Comparison of ENCODE assay signal across 2 cellular contexts in genomic region chr2:10430886-10431622, GRCh38.
TF ChIP-seq lines count a peak whose summit lies in the region.

No MANE protein-coding gene starts in this region.

TF ChIP-seq in GM23338, 12 proteins besides CTCF, POLR2A, EP300 and RAD21:
- TF ChIP-seq, protein P1, sequence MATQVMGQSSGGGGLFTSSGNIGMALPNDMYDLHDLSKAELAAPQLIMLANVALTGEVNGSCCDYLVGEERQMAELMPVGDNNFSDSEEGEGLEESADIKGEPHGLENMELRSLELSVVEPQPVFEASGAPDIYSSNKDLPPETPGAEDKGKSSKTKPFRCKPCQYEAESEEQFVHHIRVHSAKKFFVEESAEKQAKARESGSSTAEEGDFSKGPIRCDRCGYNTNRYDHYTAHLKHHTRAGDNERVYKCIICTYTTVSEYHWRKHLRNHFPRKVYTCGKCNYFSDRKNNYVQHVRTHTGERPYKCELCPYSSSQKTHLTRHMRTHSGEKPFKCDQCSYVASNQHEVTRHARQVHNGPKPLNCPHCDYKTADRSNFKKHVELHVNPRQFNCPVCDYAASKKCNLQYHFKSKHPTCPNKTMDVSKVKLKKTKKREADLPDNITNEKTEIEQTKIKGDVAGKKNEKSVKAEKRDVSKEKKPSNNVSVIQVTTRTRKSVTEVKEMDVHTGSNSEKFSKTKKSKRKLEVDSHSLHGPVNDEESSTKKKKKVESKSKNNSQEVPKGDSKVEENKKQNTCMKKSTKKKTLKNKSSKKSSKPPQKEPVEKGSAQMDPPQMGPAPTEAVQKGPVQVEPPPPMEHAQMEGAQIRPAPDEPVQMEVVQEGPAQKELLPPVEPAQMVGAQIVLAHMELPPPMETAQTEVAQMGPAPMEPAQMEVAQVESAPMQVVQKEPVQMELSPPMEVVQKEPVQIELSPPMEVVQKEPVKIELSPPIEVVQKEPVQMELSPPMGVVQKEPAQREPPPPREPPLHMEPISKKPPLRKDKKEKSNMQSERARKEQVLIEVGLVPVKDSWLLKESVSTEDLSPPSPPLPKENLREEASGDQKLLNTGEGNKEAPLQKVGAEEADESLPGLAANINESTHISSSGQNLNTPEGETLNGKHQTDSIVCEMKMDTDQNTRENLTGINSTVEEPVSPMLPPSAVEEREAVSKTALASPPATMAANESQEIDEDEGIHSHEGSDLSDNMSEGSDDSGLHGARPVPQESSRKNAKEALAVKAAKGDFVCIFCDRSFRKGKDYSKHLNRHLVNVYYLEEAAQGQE (IDR thresholded peaks at IDR 0.05; ENCODE audit: unreplicated experiment): no peak
- TF ChIP-seq CREB1 (CRISPR knock-in tag; IDR thresholded peaks at IDR 0.05; ENCODE audit: low read depth) (no peak), POLR2AphosphoS5 (IDR thresholded peaks at IDR 0.05; ENCODE audit: low read depth) (no peak), EZH2phosphoT487 (IDR thresholded peaks at IDR 0.05; ENCODE audit: unreplicated experiment) (no peak), NANOG (IDR thresholded peaks at IDR 0.05; ENCODE audit: borderline replicate concordance) (no peak), ZNF114 (CRISPR knock-in tag; IDR thresholded peaks at IDR 0.05) (no peak), STAT1 (IDR thresholded peaks at IDR 0.05; ENCODE audit: unreplicated experiment) (no peak)

TF ChIP-seq in K562, 482 proteins besides CTCF, POLR2A, EP300 and RAD21:
- TF ChIP-seq ZKSCAN1 (IDR thresholded peaks at IDR 0.05; ENCODE audit: low read depth, low read length) (0 out of 2 replicates have a peak, but pooled peaks have one; percentile 34), KDM2B (CRISPR knock-in tag; IDR thresholded peaks at IDR 0.05) (no peak), RBM25 (IDR thresholded peaks at IDR 0.05; ENCODE audit: low read depth, low read length, severe bottlenecking) (peak; percentile 93), DIDO1 (tag; IDR thresholded peaks at IDR 0.05; ENCODE audit: low read depth) (no peak), RCOR1 (IDR thresholded peaks at IDR 0.05; ENCODE audit: borderline replicate concordance in 1 of 2, low read depth in 2 of 2, low read length in 2 of 2) (0 out of 4 replicates have a peak, but pooled peaks of 1 of the 2 experiments have one; percentile 30), MTF1 (CRISPR knock-in tag; IDR thresholded peaks at IDR 0.05; ENCODE audit: borderline replicate concordance) (no peak), BCOR (IDR thresholded peaks at IDR 0.05) (peak; percentile 60; the same call in 1 of the 2 replicates)
- TF ChIP-seq, protein P2, sequence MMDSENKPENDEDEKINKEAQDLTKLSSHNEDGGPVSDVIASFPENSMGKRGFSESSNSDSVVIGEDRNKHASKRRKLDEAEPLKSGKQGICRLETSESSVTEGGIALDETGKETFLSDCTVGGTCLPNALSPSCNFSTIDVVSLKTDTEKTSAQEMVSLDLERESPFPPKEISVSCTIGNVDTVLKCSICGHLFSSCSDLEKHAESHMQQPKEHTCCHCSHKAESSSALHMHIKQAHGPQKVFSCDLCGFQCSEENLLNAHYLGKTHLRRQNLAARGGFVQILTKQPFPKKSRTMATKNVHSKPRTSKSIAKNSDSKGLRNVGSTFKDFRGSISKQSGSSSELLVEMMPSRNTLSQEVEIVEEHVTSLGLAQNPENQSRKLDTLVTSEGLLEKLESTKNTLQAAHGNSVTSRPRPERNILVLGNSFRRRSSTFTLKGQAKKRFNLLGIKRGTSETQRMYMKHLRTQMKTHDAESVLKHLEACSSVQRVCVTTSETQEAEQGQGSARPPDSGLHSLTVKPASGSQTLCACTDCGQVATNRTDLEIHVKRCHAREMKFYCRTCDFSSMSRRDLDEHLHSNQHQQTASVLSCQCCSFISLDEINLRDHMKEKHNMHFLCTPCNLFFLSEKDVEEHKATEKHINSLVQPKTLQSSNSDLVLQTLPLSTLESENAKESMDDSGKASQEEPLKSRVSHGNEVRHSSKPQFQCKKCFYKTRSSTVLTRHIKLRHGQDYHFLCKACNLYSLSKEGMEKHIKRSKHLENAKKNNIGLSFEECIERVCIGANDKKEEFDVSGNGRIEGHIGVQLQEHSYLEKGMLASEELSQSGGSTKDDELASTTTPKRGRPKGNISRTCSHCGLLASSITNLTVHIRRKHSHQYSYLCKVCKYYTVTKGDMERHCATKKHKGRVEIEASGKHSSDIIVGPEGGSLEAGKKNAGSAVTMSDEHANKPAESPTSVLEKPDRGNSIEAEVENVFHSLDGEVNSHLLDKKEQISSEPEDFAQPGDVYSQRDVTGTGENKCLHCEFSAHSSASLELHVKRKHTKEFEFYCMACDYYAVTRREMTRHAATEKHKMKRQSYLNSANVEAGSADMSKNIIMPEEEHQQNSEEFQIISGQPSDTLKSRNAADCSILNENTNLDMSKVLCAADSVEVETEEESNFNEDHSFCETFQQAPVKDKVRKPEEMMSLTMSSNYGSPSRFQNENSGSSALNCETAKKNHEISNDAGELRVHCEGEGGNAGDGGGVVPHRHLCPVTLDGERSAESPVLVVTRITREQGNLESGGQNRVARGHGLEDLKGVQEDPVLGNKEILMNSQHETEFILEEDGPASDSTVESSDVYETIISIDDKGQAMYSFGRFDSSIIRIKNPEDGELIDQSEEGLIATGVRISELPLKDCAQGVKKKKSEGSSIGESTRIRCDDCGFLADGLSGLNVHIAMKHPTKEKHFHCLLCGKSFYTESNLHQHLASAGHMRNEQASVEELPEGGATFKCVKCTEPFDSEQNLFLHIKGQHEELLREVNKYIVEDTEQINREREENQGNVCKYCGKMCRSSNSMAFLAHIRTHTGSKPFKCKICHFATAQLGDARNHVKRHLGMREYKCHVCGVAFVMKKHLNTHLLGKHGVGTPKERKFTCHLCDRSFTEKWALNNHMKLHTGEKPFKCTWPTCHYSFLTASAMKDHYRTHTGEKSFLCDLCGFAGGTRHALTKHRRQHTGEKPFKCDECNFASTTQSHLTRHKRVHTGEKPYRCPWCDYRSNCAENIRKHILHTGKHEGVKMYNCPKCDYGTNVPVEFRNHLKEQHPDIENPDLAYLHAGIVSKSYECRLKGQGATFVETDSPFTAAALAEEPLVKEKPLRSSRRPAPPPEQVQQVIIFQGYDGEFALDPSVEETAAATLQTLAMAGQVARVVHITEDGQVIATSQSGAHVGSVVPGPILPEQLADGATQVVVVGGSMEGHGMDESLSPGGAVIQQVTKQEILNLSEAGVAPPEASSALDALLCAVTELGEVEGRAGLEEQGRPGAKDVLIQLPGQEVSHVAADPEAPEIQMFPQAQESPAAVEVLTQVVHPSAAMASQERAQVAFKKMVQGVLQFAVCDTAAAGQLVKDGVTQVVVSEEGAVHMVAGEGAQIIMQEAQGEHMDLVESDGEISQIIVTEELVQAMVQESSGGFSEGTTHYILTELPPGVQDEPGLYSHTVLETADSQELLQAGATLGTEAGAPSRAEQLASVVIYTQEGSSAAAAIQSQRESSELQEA (IDR thresholded peaks at IDR 0.05; ENCODE audit: low read depth): no peak
- TF ChIP-seq, protein P3, sequence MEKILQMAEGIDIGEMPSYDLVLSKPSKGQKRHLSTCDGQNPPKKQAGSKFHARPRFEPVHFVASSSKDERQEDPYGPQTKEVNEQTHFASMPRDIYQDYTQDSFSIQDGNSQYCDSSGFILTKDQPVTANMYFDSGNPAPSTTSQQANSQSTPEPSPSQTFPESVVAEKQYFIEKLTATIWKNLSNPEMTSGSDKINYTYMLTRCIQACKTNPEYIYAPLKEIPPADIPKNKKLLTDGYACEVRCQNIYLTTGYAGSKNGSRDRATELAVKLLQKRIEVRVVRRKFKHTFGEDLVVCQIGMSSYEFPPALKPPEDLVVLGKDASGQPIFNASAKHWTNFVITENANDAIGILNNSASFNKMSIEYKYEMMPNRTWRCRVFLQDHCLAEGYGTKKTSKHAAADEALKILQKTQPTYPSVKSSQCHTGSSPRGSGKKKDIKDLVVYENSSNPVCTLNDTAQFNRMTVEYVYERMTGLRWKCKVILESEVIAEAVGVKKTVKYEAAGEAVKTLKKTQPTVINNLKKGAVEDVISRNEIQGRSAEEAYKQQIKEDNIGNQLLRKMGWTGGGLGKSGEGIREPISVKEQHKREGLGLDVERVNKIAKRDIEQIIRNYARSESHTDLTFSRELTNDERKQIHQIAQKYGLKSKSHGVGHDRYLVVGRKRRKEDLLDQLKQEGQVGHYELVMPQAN (IDR thresholded peaks at IDR 0.05; ENCODE audit: borderline replicate concordance): no peak
